Comparison of ENCODE assay signal across 18 cellular contexts in genomic region chr16:66081967-66082366, GRCh38.
DNase-seq lines count a peak whose midpoint lies in the region; ATAC-seq, FAIRE-seq and TF ChIP-seq lines count a peak whose summit lies in the region.
"Had no signal": no experiment of that assay in that cellular context is flagged by ENCODE, and none has a peak within 500 bp of the region (broad histone marks: within the 10 kb centered on the region; RNA-seq: fewer than 3 reads in every experiment).

No MANE protein-coding gene starts in this region.

- H3K36me3 ChIP-seq in SJSA1 (no peaks in the 10 kb centered on the region), pancreas (no peaks in the 10 kb centered on the region), right atrium auricular region (no peaks in the 10 kb centered on the region)
- H3K36me3 ChIP-seq: neutrophil had no signal

- peak; percentile 84 for FAIRE-seq in urothelium cell line (lab: Jason Lieb, UNC)
- FAIRE-seq in pancreas (lab: Jason Lieb, UNC): no peak
- FAIRE-seq: GM18507, RCC 7860 had no signal

- H3K4me3 ChIP-seq in SJSA1 (no peak overlapping the region), foreskin fibroblast (ENCODE audit: low read depth in 1 of 2, low read length in 2 of 2) (no peak overlapping the region), pancreas (no peak overlapping the region), right atrium auricular region (no peak overlapping the region)
- H3K4me3 ChIP-seq: body of pancreas had no signal

- H3K4me1 ChIP-seq in SJSA1 (replicated peaks) (peaks cover 33% of the 10 kb centered on the region), pancreas (no peaks in the 10 kb centered on the region), right atrium auricular region (peaks cover 0 to 7% of the 10 kb centered on the region in 2 donors)
- H3K4me1 ChIP-seq: body of pancreas had no signal

- H3K9me3 ChIP-seq in SJSA1 (replicated peaks): no peaks in the 10 kb centered on the region
- no peaks in the 10 kb centered on the region for H3K9me3 ChIP-seq in pancreas
- H3K9me3 ChIP-seq in right atrium auricular region: no peaks in the 10 kb centered on the region
- H3K9me3 ChIP-seq: body of pancreas, neutrophil had no signal

- intact Hi-C loops in pancreas (cut with DNase I): no loop called here

- peak; percentile 9 for DNase-seq in DMS53 (lab: John Stamatoyannopoulos, UW)
- no peak for DNase-seq in DMS53 treated with DMSO at 0.1 percent for 48 hours (lab: John Stamatoyannopoulos, UW; ENCODE audit: unreplicated experiment)
- peak; percentile 51 to 70 for DNase-seq in SJSA1 (ENCODE audit: low read depth in 1 of 2, low spot score in 2 of 2)
- DNase-seq in foreskin fibroblast: peak; percentile 24 to 70
- peak; percentile 82 for DNase-seq in urothelium cell line (ENCODE audit: low spot score)
- no peak for DNase-seq in pancreas
- no peak for DNase-seq in DMS153 (lab: John Stamatoyannopoulos, UW)
- no peak for DNase-seq in right atrium auricular region (ENCODE audit: low spot score)
- DNase-seq: body of pancreas, DND-41, NCI-H1930 had no signal

- H3K27me3 ChIP-seq in SJSA1 (replicated peaks) (no peaks in the 10 kb centered on the region), pancreas (peaks cover 0 to 4% (median 0%) of the 10 kb centered on the region in 4 donors), right atrium auricular region (no peaks in the 10 kb centered on the region)
- H3K27me3 ChIP-seq: body of pancreas had no signal

- TF ChIP-seq CTCF in foreskin fibroblast (IDR thresholded peaks at IDR 0.05; ENCODE audit: low read depth, low read length) (no peak), pancreas (IDR thresholded peaks at IDR 0.05) (no peak), right atrium auricular region (IDR thresholded peaks at IDR 0.05) (no peak)

- H3K27ac ChIP-seq in SJSA1: 0 out of 2 replicates have a peak overlapping the region, but pooled peaks have one; percentile 27
- no peak overlapping the region for H3K27ac ChIP-seq in pancreas
- H3K27ac ChIP-seq in right atrium auricular region: no peak overlapping the region
- H3K27ac ChIP-seq: 22Rv1, body of pancreas, neutrophil, VCaP had no signal

- ATAC-seq in pancreas: no peak
- ATAC-seq: body of pancreas; left lobe of liver; stimulated activated effector memory CD8-positive, alpha-beta T cell treated with anti-CD3 and anti-CD28 coated beads, Interleukin-12 subunit alpha, Interleukin-12 subunit beta, amount 100 ng/mL, for 72 hours had no signal

- 48 to 55% methylated on average over 4 of the region's 4 CpGs for WGBS in pancreas, 2 donors

Comparison
In these comparisons a context has a peak if more than half of its experiments do, and no peak if none do; other contexts are left out.
1. DNase-seq: peak in DMS53 (single experiment), SJSA1 (2 of 2), foreskin fibroblast (2 of 2) and urothelium cell line (single experiment); none in DMS53 treated with DMSO at 0.1 percent for 48 hours (single experiment), pancreas (0 of 6), DMS153 (single experiment) and right atrium auricular region (single experiment).